ENCODE assay signal across 26 cellular contexts in the genomic region with DNA sequence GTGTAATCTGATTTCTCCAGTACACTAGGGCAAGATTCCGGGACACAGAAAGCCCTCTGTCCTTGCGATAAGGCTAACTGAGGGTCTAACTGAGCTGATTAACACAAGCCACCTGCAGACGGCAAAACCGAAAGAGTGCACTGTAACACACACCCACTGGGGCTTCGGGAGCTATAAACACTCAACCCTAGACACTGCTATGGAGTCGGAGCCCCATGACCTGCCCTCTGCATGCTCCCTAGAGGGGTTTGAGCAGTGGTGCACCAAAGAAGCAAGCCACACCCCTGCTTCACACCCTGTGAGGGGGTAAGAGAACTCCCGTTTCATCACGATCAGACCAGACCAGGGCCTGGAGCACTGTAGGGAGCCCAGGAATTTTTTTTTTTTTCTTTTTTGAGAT.
"Had no signal": no experiment of that assay in that cellular context is flagged by ENCODE, and none has a peak within 500 bp of the region (broad histone marks: within the 10 kb centered on the region; RNA-seq: fewer than 3 reads in every experiment).

No MANE protein-coding gene starts in this region.

- H3K79me2 ChIP-seq: parathyroid adenoma had no signal

- H3K4me1 ChIP-seq: left lung, neural progenitor cell, parathyroid adenoma, sigmoid colon, tibial nerve, uterus had no signal

- ATAC-seq: left colon; left lung; natural killer cell; right cardiac atrium; stimulated activated effector memory CD8-positive, alpha-beta T cell treated with anti-CD3 and anti-CD28 coated beads, Interleukin-12 subunit alpha, Interleukin-12 subunit beta, amount 100 ng/mL, for 72 hours; stimulated activated naive CD8-positive, alpha-beta T cell treated with anti-CD3 and anti-CD28 coated beads, Interleukin-15, amount 100 ng/mL, for 72 hours had no signal

- H3K4me3 ChIP-seq: left lung, lung, neural progenitor cell, sigmoid colon, spleen, tibial nerve, uterus had no signal

- FAIRE-seq: islet of Langerhans, kidney, small intestine had no signal

- H3K9ac ChIP-seq: neural progenitor cell, parathyroid adenoma had no signal

- H3K27me3 ChIP-seq: uterus had no signal

- H3K9me3 ChIP-seq: left lung, neutrophil, sigmoid colon, spleen, uterus had no signal

- DNase-seq: hypothalamus; immature natural killer cell; kidney; left colon; left lung; mesendoderm; naive B cell; natural killer cell; nephron progenitor cell; occipital lobe; right cardiac atrium; sigmoid colon; small intestine; spleen; stimulated activated CD4-positive, alpha-beta T cell treated with anti-CD3 and anti-CD28 coated beads, Interleukin-4, amount 100 ng/mL, for 24 hours; stimulated activated naive CD4-positive, alpha-beta T cell treated with Interleukin-2 at 50 U/mL for 16 hours; stimulated activated naive CD8-positive, alpha-beta T cell treated with anti-CD3 and anti-CD28 coated beads, Interleukin-15, amount 100 ng/mL, for 72 hours; substantia nigra; uterus had no signal

- H3K4me2 ChIP-seq: neural progenitor cell had no signal

- H3K27ac ChIP-seq: left lung, neural progenitor cell, neutrophil, parathyroid adenoma, sigmoid colon, spleen, tibial nerve, uterus had no signal

- H2AFZ ChIP-seq: neural progenitor cell, parathyroid adenoma had no signal

- H3K36me3 ChIP-seq: left lung, neural progenitor cell, neutrophil, sigmoid colon, spleen, tibial nerve, uterus had no signal
